ENCODE assay signal across 8 cellular contexts in genomic region chr1:27525296-27526271, GRCh38. TPM values are rescaled to one million over a fixed set of nuclear protein-coding genes. Genes with fewer than 3 reads are reported as not detected.
DNase-seq lines count a peak whose midpoint lies in the region; ATAC-seq, FAIRE-seq and TF ChIP-seq lines count a peak whose summit lies in the region.

No MANE protein-coding gene starts in this region.

- peak overlapping the region; percentile 38; the same call in 1 of the 2 replicates for H3K4me3 Mint-ChIP-seq in HFFc6

- no peaks in the 10 kb centered on the region for H3K27me3 ChIP-seq in foreskin keratinocyte
- no peaks in the 10 kb centered on the region for H3K27me3 ChIP-seq in pancreas

- H3K27ac Mint-ChIP-seq in HFFc6 = peak overlapping the region; percentile 9

- ATAC-seq in foreskin keratinocyte (no peak), pancreas (peak in 3 of 4 donors; percentile 26 to 36 (median 36)), GM21367 (IDR thresholded peaks at IDR 0.05; ENCODE audit: unreplicated experiment) (no peak)

- H3K9me3 ChIP-seq in pancreas = no peaks in the 10 kb centered on the region

- FAIRE-seq in pancreas (lab: Jason Lieb, UNC) = no peak

- peaks cover 60% of the 10 kb centered on the region for H3K4me1 Mint-ChIP-seq in HFFc6 (ENCODE audit: low read depth)

- H3K9me3 Mint-ChIP-seq in HFFc6 = no peaks in the 10 kb centered on the region

- H3K4me1 ChIP-seq in foreskin keratinocyte (peaks cover 41% of the 10 kb centered on the region), pancreas (no peaks in the 10 kb centered on the region)

- TF ChIP-seq CTCF in HFFc6 (IDR thresholded peaks at IDR 0.05) (no peak), foreskin keratinocyte (conservative IDR thresholded peaks at IDR 0.05) (no peak), pancreas (IDR thresholded peaks at IDR 0.05) (no peak)

- WGBS in pancreas, 2 donors = 64 to 66% methylated on average over 16 of the region's 16 CpGs

- peak; percentile 51 for DNase-seq in ELR (ENCODE audit: low read depth)
- peak; percentile 44 for DNase-seq in HFFc6
- DNase-seq in NCI-H748 treated with DMSO at 0.1 percent for 48 hours (lab: John Stamatoyannopoulos, UW) = peak; percentile 6
- peak; percentile 73 to 80 for DNase-seq in activated T-cell treated with anti-CD3 and anti-CD28 coated beads, Interleukin-2, amount 50 U/mL, for 48 hours
- no peak for DNase-seq in foreskin keratinocyte
- DNase-seq in pancreas = peak in 2 of 6 donors; percentile 39 to 46
- no peak for DNase-seq in cortex of kidney (lab: John Stamatoyannopoulos, UW)

- peak overlapping the region; percentile 58 for H3K27ac ChIP-seq in foreskin keratinocyte
- H3K27ac ChIP-seq in pancreas = peak overlapping the region in 2 of 4 donors; percentile 16 to 37

- peaks cover 4% of the 10 kb centered on the region; the same call in 1 of the 2 replicates for H3K36me3 Mint-ChIP-seq in HFFc6 (ENCODE audit: low read depth)

- no peaks in the 10 kb centered on the region for H3K36me3 ChIP-seq in pancreas

- H3K4me3 ChIP-seq in pancreas = peak overlapping the region in 1 of 4 donors; percentile 17

- peaks cover 25% of the 10 kb centered on the region for H3K27me3 Mint-ChIP-seq in HFFc6 (ENCODE audit: insufficient read depth)

- intact Hi-C loops in pancreas (cut with DNase I) = no loop called here

RNA-seq across cellular contexts. Expression of gene WASF2, which starts 35.6 kb away (rescaled TPM):
- total RNA-seq in HFFc6 (2021; fragmentation: NEBNext Ultra II Directional; extraction: Animal tissue kit (Norgen Biotek cat#: 25700)) = 10 to 100 TPM; 84.4 to 99.7 (median 93.1) TPM
- total RNA-seq in foreskin keratinocyte (49.9 and 53.9 TPM in 2 replicates), pancreas (10 to 100 TPM; 42.2 to 83.2 (median 54.5) TPM)
- polyA plus RNA-seq in foreskin keratinocyte (28.7 and 30.1 TPM in 2 replicates), pancreas (10 to 100 TPM; 13.5 to 16.1 TPM)

Comparison
In these comparisons a context has a peak if more than half of its experiments do, and no peak if none do; other contexts are left out.
1. DNase-seq: peak in ELR (single experiment), HFFc6 (single experiment), NCI-H748 treated with DMSO at 0.1 percent for 48 hours (single experiment) and activated T-cell treated with anti-CD3 and anti-CD28 coated beads, Interleukin-2, amount 50 U/mL, for 48 hours (2 of 2); none in foreskin keratinocyte (0 of 2) and cortex of kidney (single experiment).
2. ATAC-seq: peak in pancreas (3 of 4); none in foreskin keratinocyte (single experiment) and GM21367 (single experiment).